ENCODE assay signal across 1 cellular context in the genomic region with DNA sequence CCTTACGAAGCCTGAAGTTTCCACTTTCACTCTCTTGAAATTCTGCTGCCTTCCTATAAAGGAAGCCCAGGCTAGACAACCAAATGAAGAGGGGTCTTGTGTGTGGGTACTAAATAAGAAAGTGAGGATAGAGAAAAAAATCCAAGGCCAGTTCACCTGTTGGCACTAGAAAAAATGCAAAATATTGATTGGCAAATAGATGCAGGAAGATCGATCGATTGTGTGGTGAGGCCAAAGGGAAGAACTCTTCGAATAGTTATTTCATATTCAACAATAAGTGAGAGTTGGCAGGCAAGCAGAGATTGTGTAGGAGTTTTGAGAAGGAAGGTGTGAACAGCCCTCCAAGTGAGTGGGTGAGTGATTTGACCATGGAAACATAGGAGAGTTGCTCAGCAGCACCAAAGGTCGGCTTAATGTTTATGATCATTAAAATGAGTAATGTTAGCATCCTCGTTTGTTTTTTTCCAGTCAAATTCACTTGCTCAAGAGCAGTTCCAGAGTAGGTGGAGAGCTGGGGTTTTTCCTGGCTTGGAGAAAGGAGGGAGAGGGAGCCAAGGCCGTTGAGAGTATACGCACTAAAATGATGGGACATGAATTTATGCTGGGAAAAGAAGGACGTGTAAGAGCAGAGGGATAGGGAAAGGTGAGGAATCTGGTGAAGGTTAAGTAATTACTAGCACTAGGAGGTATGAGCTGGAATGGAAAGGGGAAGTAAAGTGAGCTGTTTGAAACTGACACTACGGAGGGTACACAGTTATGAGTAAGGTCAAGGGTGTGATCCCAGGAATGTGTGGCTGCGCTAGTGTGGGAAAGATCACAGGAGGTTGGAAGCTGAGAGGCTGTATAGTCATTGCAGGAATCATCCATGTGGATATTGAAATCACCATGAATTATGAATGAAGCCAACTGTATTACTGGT.
TF ChIP-seq lines count a peak whose summit lies in the region.

No MANE protein-coding gene starts in this region.

TF ChIP-seq in IMR-90, 13 proteins besides CTCF, POLR2A, EP300 and RAD21:
- TF ChIP-seq CEBPB (IDR thresholded peaks at IDR 0.05; ENCODE audit: low read depth, low read length) = 0 out of 2 replicates have a peak, but pooled peaks have one; percentile 25
- TF ChIP-seq RCOR1 (IDR thresholded peaks at IDR 0.05; ENCODE audit: insufficient replicate concordance, low read length) = no peak
